15 cellular contexts compared by ENCODE assay signal in the genomic region with DNA sequence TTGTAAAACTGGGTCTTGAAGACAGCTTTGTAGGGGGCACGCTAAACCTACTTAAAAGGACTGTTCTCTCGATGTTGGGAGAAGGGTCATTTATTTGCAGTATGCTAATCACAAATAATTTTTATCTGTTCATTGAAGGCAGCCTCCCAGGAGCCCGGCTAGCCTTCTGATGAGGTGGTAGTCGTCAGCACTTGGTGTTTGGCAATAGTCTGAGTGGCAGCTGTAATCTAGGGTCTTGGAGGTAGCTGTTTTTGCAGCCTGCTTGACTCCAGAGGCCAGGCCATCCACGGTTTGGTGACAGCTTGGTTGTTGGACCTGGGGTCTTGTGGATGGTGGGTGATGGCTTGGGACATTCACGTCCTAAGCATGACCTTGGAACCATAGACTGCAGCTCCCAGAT. TPM values are rescaled to one million over a fixed set of nuclear protein-coding genes. Genes with fewer than 3 reads are reported as not detected.
A peak's percentile ranks its signal among the peaks of the same experiment; 100 is the strongest.
DNase-seq lines count a peak whose midpoint lies in the region; ATAC-seq, FAIRE-seq and TF ChIP-seq lines count a peak whose summit lies in the region.
"Had no signal": no experiment of that assay in that cellular context is flagged by ENCODE, and none has a peak within 500 bp of the region (broad histone marks: within the 10 kb centered on the region; RNA-seq: fewer than 3 reads in every experiment).

No MANE protein-coding gene starts in this region.

- WGBS in GM23248 (ENCODE audit: low coverage in 1 of 2, low lambda C conversion rate in 2 of 2, missing lambda C conversion rate in 2 of 2), 2 experiments: 48 to 49% methylated on average over 6 of the region's 6 CpGs
- 56% methylated on average over 6 of the region's 6 CpGs for WGBS in K562 (ENCODE audit: insufficient coverage, low coverage, missing lambda C conversion rate)
- 79% methylated on average over 6 of the region's 6 CpGs for WGBS in smooth muscle cell (ENCODE audit: low lambda C conversion rate)

- DNase-seq in GM23248 (peak; percentile 18), K562 (ENCODE audit: extremely low read depth in 1 of 4, low spot score in 3 of 4) (no peak), kidney epithelial cell (ENCODE audit: low read depth) (no peak), smooth muscle cell (lab: John Stamatoyannopoulos, UW; ENCODE audit: unreplicated experiment) (no peak), NCI-H2029 (lab: John Stamatoyannopoulos, UW) (no peak), HUDEP-2 (lab: John Stamatoyannopoulos, UW; ENCODE audit: unreplicated experiment in 76 of 76) (no peak)
- DNase-seq in activated T-cell treated with anti-CD3 and anti-CD28 coated beads, Interleukin-2, amount 50 U/mL, for 24 hours: no peak
- DNase-seq: activated CD4-positive, alpha-beta T cell treated with anti-CD3 and anti-CD28 coated beads for 48 hours; activated naive CD8-positive, alpha-beta T cell treated with anti-CD3 and anti-CD28 coated beads, Interleukin-2, amount 10 ng/mL, durations not matched to agents 7 days and 5 days; NCI-H2107; RPMI8226 had no signal

- H3K4me3 ChIP-seq in GM23248 (no peak overlapping the region), K562 (no peak overlapping the region), kidney epithelial cell (ENCODE audit: low read depth, low read length) (peak overlapping the region; percentile 78), smooth muscle cell (peak overlapping the region; percentile 93)
- H3K4me3 ChIP-seq: thoracic aorta had no signal

- peaks cover 16% of the 10 kb centered on the region for H3K4me1 Mint-ChIP-seq in activated T-cell treated with anti-CD3 and anti-CD28 coated beads, Interleukin-2, amount 50 U/mL, for 24 hours (ENCODE audit: low read depth)

- no peak for TF ChIP-seq EP300 in K562 (IDR thresholded peaks at IDR 0.05; ENCODE audit: low read length)

- no peak overlapping the region for H3K27ac Mint-ChIP-seq in activated T-cell treated with anti-CD3 and anti-CD28 coated beads, Interleukin-2, amount 50 U/mL, for 24 hours
- H3K27ac Mint-ChIP-seq: activated naive CD8-positive, alpha-beta T cell treated with anti-CD3 and anti-CD28 coated beads, Interleukin-2, amount 10 ng/mL, durations not matched to agents 7 days and 5 days had no signal

- no peak for TF ChIP-seq POLR2A in K562 (conservative IDR thresholded peaks at IDR 0.05)

- H3K9me3 ChIP-seq in GM23248 (ENCODE audit: low read depth) (no peaks in the 10 kb centered on the region), K562 (replicated peaks; ENCODE audit: control insufficient read depth, insufficient read depth, low read depth, low read length) (no peaks in the 10 kb centered on the region), smooth muscle cell (replicated peaks; ENCODE audit: low read depth) (no peaks in the 10 kb centered on the region)
- H3K9me3 ChIP-seq: thoracic aorta had no signal

- POLR2A ChIA-PET in K562 (lab: Yijun Ruan, JAX): interaction anchor here (0.6 kb wide), 1 partner anchor 647 kb away, joined by 3 read pairs; no protein-coding TSS in a partner anchor

- in situ Hi-C loops in GM23248 (cut with MboI) (no loop called here), K562 (cut with MboI) (no loop called here)

- peaks cover 12% of the 10 kb centered on the region; the same call in 1 of the 2 replicates for H3F3A ChIP-seq in GM23248 (ENCODE audit: insufficient read depth)
- H3F3A ChIP-seq in smooth muscle cell (ENCODE audit: low read depth): peaks cover 12% of the 10 kb centered on the region

- peaks cover 16% of the 10 kb centered on the region for H3K79me2 ChIP-seq in GM23248 (ENCODE audit: insufficient read depth)
- peaks cover 50% of the 10 kb centered on the region for H3K79me2 ChIP-seq in K562 (ENCODE audit: control insufficient read depth, insufficient read depth, low read length)
- peaks cover 75% of the 10 kb centered on the region for H3K79me2 ChIP-seq in smooth muscle cell (ENCODE audit: low read depth)

- TF ChIP-seq CTCF in K562 (IDR thresholded peaks at IDR 0.05 in 2 of 3, conservative IDR thresholded peaks at IDR 0.05 in 1 of 3; ENCODE audit: insufficient read depth in 2 of 3, low read depth in 1 of 3, low read length in 3 of 3) (no peak), kidney epithelial cell (IDR thresholded peaks at IDR 0.05; ENCODE audit: insufficient read depth, low read length, poor library complexity, severe bottlenecking) (no peak), smooth muscle cell (IDR thresholded peaks at IDR 0.05; ENCODE audit: borderline replicate concordance, insufficient read depth, poor library complexity, severe bottlenecking) (no peak)

- H3K27me3 Mint-ChIP-seq in activated T-cell treated with anti-CD3 and anti-CD28 coated beads, Interleukin-2, amount 50 U/mL, for 24 hours: no peaks in the 10 kb centered on the region

- no peaks in the 10 kb centered on the region for H3K9me3 Mint-ChIP-seq in activated T-cell treated with anti-CD3 and anti-CD28 coated beads, Interleukin-2, amount 50 U/mL, for 24 hours
- H3K9me3 Mint-ChIP-seq: activated naive CD8-positive, alpha-beta T cell treated with anti-CD3 and anti-CD28 coated beads, Interleukin-2, amount 10 ng/mL, durations not matched to agents 7 days and 5 days had no signal

- H3K4me1 ChIP-seq in GM23248 (ENCODE audit: insufficient read depth): peaks cover 5% of the 10 kb centered on the region; the same call in 1 of the 2 replicates
- peaks cover 24 to 45% of the 10 kb centered on the region in 2 experiments for H3K4me1 ChIP-seq in K562 (replicated peaks in 1 of 2; ENCODE audit: control insufficient read depth in 2 of 2, insufficient read depth in 2 of 2, low read length in 2 of 2)
- peaks cover 9% of the 10 kb centered on the region for H3K4me1 ChIP-seq in smooth muscle cell (ENCODE audit: low read depth)

- FAIRE-seq in K562 (lab: Jason Lieb, UNC): no peak
- FAIRE-seq: HTR-8/SVneo had no signal

- no peaks in the 10 kb centered on the region for H4K20me1 ChIP-seq in GM23248 (ENCODE audit: insufficient read depth)
- H4K20me1 ChIP-seq in K562 (replicated peaks; ENCODE audit: control insufficient read depth, insufficient read depth, low read length): peaks cover 7% of the 10 kb centered on the region; the same call in 1 of the 2 replicates
- peaks cover 65% of the 10 kb centered on the region for H4K20me1 ChIP-seq in smooth muscle cell (ENCODE audit: low read depth)

- H3K27me3 ChIP-seq in GM23248 (replicated peaks; ENCODE audit: insufficient read depth): no peaks in the 10 kb centered on the region
- H3K27me3 ChIP-seq in K562 (ENCODE audit: control insufficient read depth in 2 of 2, insufficient read depth in 2 of 2, low read length in 2 of 2): no peaks in the 10 kb centered on the region
- no peaks in the 10 kb centered on the region for H3K27me3 ChIP-seq in kidney epithelial cell (ENCODE audit: control insufficient read depth, insufficient read depth, low read length)
- H3K27me3 ChIP-seq in smooth muscle cell (ENCODE audit: low read depth): no peaks in the 10 kb centered on the region

- intact Hi-C loops in K562 (cut with micrococcal nuclease): loop anchor here (10.0 kb wide), 2 partner anchors 109 to 199 kb away; a partner anchor contains a TSS

- H3K36me3 Mint-ChIP-seq in activated T-cell treated with anti-CD3 and anti-CD28 coated beads, Interleukin-2, amount 50 U/mL, for 24 hours (ENCODE audit: low read depth): no peaks in the 10 kb centered on the region
- H3K36me3 Mint-ChIP-seq: activated naive CD8-positive, alpha-beta T cell treated with anti-CD3 and anti-CD28 coated beads, Interleukin-2, amount 10 ng/mL, durations not matched to agents 7 days and 5 days had no signal

- no peaks in the 10 kb centered on the region for H3K9me2 ChIP-seq in GM23248 (ENCODE audit: insufficient read depth)

- no peak for ATAC-seq in K562
- ATAC-seq in HG03354 (IDR thresholded peaks at IDR 0.05; ENCODE audit: poor library complexity, severe bottlenecking, unreplicated experiment): no peak
- ATAC-seq: esophagus mucosa had no signal

- H2AFZ ChIP-seq in GM23248 (no peak overlapping the region), K562 (ENCODE audit: low read depth, low read length) (no peak overlapping the region), smooth muscle cell (ENCODE audit: low read depth) (no peak overlapping the region)

- H3K27ac ChIP-seq in GM23248: no peak overlapping the region
- H3K27ac ChIP-seq in K562 (ENCODE audit: extremely low read depth, low read depth, low read length): no peak overlapping the region
- H3K27ac ChIP-seq in smooth muscle cell (ENCODE audit: low read depth): peak overlapping the region; percentile 6

- BruUV-seq in K562 (replicated peaks; lab: Mats Ljungman, UMichigan): TSS peak; percentile 49

- no peaks in the 10 kb centered on the region for H3K36me3 ChIP-seq in GM23248 (ENCODE audit: low read depth)
- peaks cover 3% of the 10 kb centered on the region; the same call in 2 of the 3 replicates for H3K36me3 ChIP-seq in K562 (ENCODE audit: control insufficient read depth, insufficient read depth, low read length)
- H3K36me3 ChIP-seq in kidney epithelial cell (ENCODE audit: control insufficient read depth, insufficient read depth, low read length): no peaks in the 10 kb centered on the region
- H3K36me3 ChIP-seq in smooth muscle cell (ENCODE audit: low read depth): no peaks in the 10 kb centered on the region
- H3K36me3 ChIP-seq: thoracic aorta had no signal

- H3K9ac ChIP-seq in GM23248: no peak overlapping the region
- H3K9ac ChIP-seq in K562 (ENCODE audit: insufficient read depth in 1 of 2, low read depth in 2 of 2, low read length in 2 of 2): peak overlapping the region in 1 of 2 experiments; percentile 94; a peak in 2 of 4 replicates
- no peak overlapping the region for H3K9ac ChIP-seq in smooth muscle cell (ENCODE audit: low read depth)

- CTCF ChIA-PET in K562 (lab: Yijun Ruan, JAX; ENCODE audit: low intra/inter-chr PET ratio): no interaction called here

- TF ChIP-seq RAD21 in K562 (CRISPR knock-in tag; conservative IDR thresholded peaks at IDR 0.05 in 1 of 2, IDR thresholded peaks at IDR 0.05 in 1 of 2): no peak

- no peak overlapping the region for H3K4me3 Mint-ChIP-seq in activated T-cell treated with anti-CD3 and anti-CD28 coated beads, Interleukin-2, amount 50 U/mL, for 24 hours
- H3K4me3 Mint-ChIP-seq: activated naive CD8-positive, alpha-beta T cell treated with anti-CD3 and anti-CD28 coated beads, Interleukin-2, amount 10 ng/mL, durations not matched to agents 7 days and 5 days had no signal

- H3K4me2 ChIP-seq in GM23248 (ENCODE audit: unreplicated experiment): no peak overlapping the region
- no peak overlapping the region for H3K4me2 ChIP-seq in K562 (ENCODE audit: insufficient read depth, low read length)
- H3K4me2 ChIP-seq in smooth muscle cell: no peak overlapping the region

- no peaks in the 10 kb centered on the region for H3K9me1 ChIP-seq in K562 (ENCODE audit: control insufficient read depth, insufficient read depth, low read length)

RNA-seq across cellular contexts. Expression of a gene that starts 2.2 kb away (rescaled TPM):
- total RNA-seq in GM23248 (2014; rRNA removed; shearing (Covaris generic)): 3.7 and 8.6 TPM in 2 replicates
- 6.6 and 7.0 TPM in 2 replicates for polyA plus RNA-seq in GM23248 (2016; fragmentation: Nextera tagmentation; extraction: Ambion mirVana)
- total RNA-seq in K562 (2011; cell fraction: chromatin; rRNA removed; ENCODE audit: low replicate concordance): 23.2 and 65.0 TPM in 2 replicates
- total RNA-seq in K562 (2011; cell fraction: nucleolus; rRNA removed): 30.5 and 35.3 TPM in 2 replicates
- 22.2 and 23.5 TPM in 2 replicates for total RNA-seq in K562 (2011; cell fraction: nucleoplasm; rRNA removed)
- 9.2 and 12.4 TPM in 2 replicates for total RNA-seq in K562 (2014; rRNA removed)
- 10.8 and 14.0 TPM in 2 replicates for total RNA-seq in K562 (2014; rRNA removed; fragmentation: Illumina TruSeq; extraction: Trizol)
- 13.4 and 15.1 TPM in 2 replicates for total RNA-seq in K562 (2015; rRNA removed; fragmentation: Illumina TruSeq; extraction: Trizol)
- total RNA-seq in K562 (2021): 30.2 and 32.1 TPM in 2 replicates
- 12.8 and 17.6 TPM in 2 replicates for polyA plus RNA-seq in K562 (2011; rRNA removed)
- polyA plus RNA-seq in K562 (2011; cell fraction: cytosol; rRNA removed): 9.3 and 13.0 TPM in 2 replicates
- 15.6 and 24.1 TPM in 2 replicates for polyA plus RNA-seq in K562 (2011; cell fraction: nucleus; rRNA removed)
- polyA plus RNA-seq in K562 (2012): 19.1 and 31.6 TPM in 2 replicates
- polyA plus RNA-seq in K562 (2014; fragmentation: Illumina TruSeq; extraction: Trizol): 23.8 and 24.5 TPM in 2 replicates
- 1 to 10 TPM; 9.1 to 10.0 TPM for polyA plus RNA-seq in K562 (2014; fragmentation: Nextera tagmentation; extraction: Ambion mirVana)
- 17.0 and 20.8 TPM in 2 replicates for polyA plus RNA-seq in K562 (2014; rRNA removed)
- 9.2 and 9.7 TPM in 2 replicates for polyA minus RNA-seq in K562 (2011; rRNA and poly(A)+ RNA removed)
- 21.2 and 21.5 TPM in 2 replicates for polyA minus RNA-seq in K562 (2011; cell fraction: cytosol; rRNA and poly(A)+ RNA removed)
- 11.3 and 12.9 TPM in 2 replicates for polyA minus RNA-seq in K562 (2011; cell fraction: nucleus; rRNA and poly(A)+ RNA removed)
- total RNA-seq in kidney epithelial cell: 36.8 and 43.1 TPM in 2 replicates
- 18.3 and 20.0 TPM in 2 replicates for total RNA-seq in smooth muscle cell
- 38.5 and 41.5 TPM in 2 replicates for polyA plus RNA-seq in smooth muscle cell

Comparison
In these comparisons a context has a peak if more than half of its experiments do, and no peak if none do; other contexts are left out.
1. H3K4me3 ChIP-seq: peak in kidney epithelial cell (single experiment) and smooth muscle cell (single experiment); none in GM23248 (single experiment) and K562 (single experiment).